Comparison of ENCODE assay signal across 24 cellular contexts in the genomic region with DNA sequence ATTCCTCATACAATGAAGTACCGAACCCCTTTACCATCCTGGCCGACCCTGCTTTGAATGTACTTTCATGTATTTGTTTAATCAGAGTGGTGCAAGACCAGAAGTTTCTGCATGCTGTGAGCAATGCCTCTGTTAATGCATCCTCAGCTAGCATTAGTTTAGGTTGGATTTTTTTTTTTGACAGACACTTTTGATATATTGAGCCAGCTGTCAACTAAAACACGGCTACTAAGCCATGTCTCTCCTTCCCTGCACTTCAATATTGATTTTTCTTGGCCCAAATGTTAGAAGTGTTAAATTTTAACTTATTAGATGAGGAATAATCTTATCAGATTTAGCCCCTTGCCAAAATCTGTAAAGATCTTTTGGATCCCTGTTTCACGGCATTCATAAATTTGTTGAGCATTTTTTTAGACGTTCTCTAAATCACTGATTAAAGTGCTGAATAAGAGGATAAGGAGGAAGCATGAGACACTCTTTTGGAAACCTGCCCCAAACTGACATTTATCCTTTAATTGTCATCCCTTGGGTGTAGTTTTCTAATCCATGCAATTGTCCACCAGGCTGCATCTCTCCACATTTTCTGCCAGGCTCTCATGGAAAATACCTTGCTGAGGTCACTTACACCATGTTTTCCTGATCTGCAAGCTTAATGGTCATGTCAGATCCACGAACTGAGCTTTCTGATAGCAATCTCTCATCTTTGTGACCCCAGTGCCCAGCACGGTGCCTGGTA.
DNase-seq lines count a peak whose midpoint lies in the region; ATAC-seq, FAIRE-seq and TF ChIP-seq lines count a peak whose summit lies in the region.
"Had no signal": no experiment of that assay in that cellular context is flagged by ENCODE, and none has a peak within 500 bp of the region (broad histone marks: within the 10 kb centered on the region; RNA-seq: fewer than 3 reads in every experiment).

No MANE protein-coding gene starts in this region.

- H3K9me3 ChIP-seq in SK-N-SH (no peaks in the 10 kb centered on the region), astrocyte (ENCODE audit: insufficient read depth, low read depth, low read length) (no peaks in the 10 kb centered on the region)
- H3K9me3 ChIP-seq: Peyer's patch, SJSA1 had no signal

- H3K9me2 ChIP-seq in SK-N-SH: no peaks in the 10 kb centered on the region

- CTCF ChIA-PET in SK-N-SH (lab: Yijun Ruan, JAX): interaction anchor here (0.5 to 13.9 kb wide), 5 partner anchors 12 to 532 kb away, joined by 3 to 103 read pairs (median 3); no protein-coding TSS in a partner anchor

- no peaks in the 10 kb centered on the region for H3K9me3 Mint-ChIP-seq in astrocyte (ENCODE audit: unreplicated experiment)
- H3K9me3 Mint-ChIP-seq in neural crest cell: no peaks in the 10 kb centered on the region
- H3K9me3 Mint-ChIP-seq: CD8-positive, alpha-beta T cell had no signal

- no peak for FAIRE-seq in astrocyte (lab: Jason Lieb, UNC)
- FAIRE-seq: G401.6, GM12892, GM18507 had no signal

- no peak overlapping the region for H3K9ac ChIP-seq in SK-N-SH
- H3K9ac ChIP-seq in astrocyte (ENCODE audit: low read length): no peak overlapping the region
- H3K9ac ChIP-seq: KMS-11 had no signal

- no peaks in the 10 kb centered on the region for H3K27me3 Mint-ChIP-seq in astrocyte (ENCODE audit: low read depth, unreplicated experiment)
- peaks cover under 1% of the 10 kb centered on the region for H3K27me3 Mint-ChIP-seq in neural crest cell (ENCODE audit: low read depth)

- H3K79me2 ChIP-seq in SK-N-SH (ENCODE audit: insufficient read depth): no peaks in the 10 kb centered on the region
- no peaks in the 10 kb centered on the region for H3K79me2 ChIP-seq in astrocyte (ENCODE audit: insufficient read depth, low read length)

- 40% methylated on average over 7 of the region's 7 CpGs for WGBS in SK-N-SH (ENCODE audit: low lambda C conversion rate)

- H4K20me1 ChIP-seq in SK-N-SH (ENCODE audit: insufficient read depth): no peaks in the 10 kb centered on the region
- no peaks in the 10 kb centered on the region for H4K20me1 ChIP-seq in astrocyte (ENCODE audit: insufficient read depth, low read length)

- no peak overlapping the region for H3K4me3 ChIP-seq in SK-N-SH (ENCODE audit: low read depth in 2 of 2, low read length in 1 of 2)
- no peak overlapping the region for H3K4me3 ChIP-seq in astrocyte (ENCODE audit: insufficient read depth, low read depth, low read length)
- H3K4me3 ChIP-seq: Peyer's patch, SJSA1 had no signal

- TF ChIP-seq CTCF in SK-N-SH (IDR thresholded peaks at IDR 0.05) (no peak), astrocyte (IDR thresholded peaks at IDR 0.05; ENCODE audit: insufficient read depth, low read depth, low read length) (no peak), neural crest cell (conservative IDR thresholded peaks at IDR 0.05) (no peak)

- no peak for TF ChIP-seq EP300 in SK-N-SH (IDR thresholded peaks at IDR 0.05; ENCODE audit: borderline replicate concordance in 1 of 2, low read depth in 1 of 2, low read length in 1 of 2)

- H3K4me3 Mint-ChIP-seq in astrocyte (ENCODE audit: unreplicated experiment) (peak overlapping the region; percentile 35), neural crest cell (no peak overlapping the region)
- H3K4me3 Mint-ChIP-seq: CD8-positive, alpha-beta T cell had no signal

- H3K27ac Mint-ChIP-seq in astrocyte (ENCODE audit: unreplicated experiment): no peak overlapping the region
- peak overlapping the region; percentile 68 for H3K27ac Mint-ChIP-seq in neural crest cell (ENCODE audit: unreplicated experiment)
- H3K27ac Mint-ChIP-seq: CD8-positive, alpha-beta T cell had no signal

- peaks cover 46% of the 10 kb centered on the region for H3K36me3 Mint-ChIP-seq in astrocyte (ENCODE audit: low read depth, unreplicated experiment)
- peaks cover 7% of the 10 kb centered on the region for H3K36me3 Mint-ChIP-seq in neural crest cell (ENCODE audit: low read depth)
- H3K36me3 Mint-ChIP-seq: CD8-positive, alpha-beta T cell had no signal

- H3K36me3 ChIP-seq in SK-N-SH (replicated peaks in 1 of 2; ENCODE audit: control insufficient read depth in 1 of 2, insufficient read depth in 2 of 2, low read length in 1 of 2) (no peaks in the 10 kb centered on the region), astrocyte (ENCODE audit: insufficient read depth, low read length) (no peaks in the 10 kb centered on the region)
- H3K36me3 ChIP-seq: Peyer's patch, SJSA1 had no signal

- no peaks in the 10 kb centered on the region for H3F3A ChIP-seq in SK-N-SH (replicated peaks; ENCODE audit: insufficient read depth)

- no peak overlapping the region for H2AFZ ChIP-seq in SK-N-SH (ENCODE audit: low read depth)
- H2AFZ ChIP-seq in astrocyte (ENCODE audit: low read depth, low read length): no peak overlapping the region

- H3K4me1 ChIP-seq in SK-N-SH (ENCODE audit: control insufficient read depth in 1 of 2, insufficient read depth in 2 of 2, low read depth in 1 of 2, low read length in 1 of 2) (peaks cover 6% of the 10 kb centered on the region in 2 experiments; a peak in 1 of 4 replicates), astrocyte (ENCODE audit: insufficient read depth, low read length) (peaks cover 15% of the 10 kb centered on the region)
- H3K4me1 ChIP-seq: Peyer's patch, SJSA1 had no signal

- POLR2A ChIA-PET in SK-N-SH (lab: Yijun Ruan, JAX): no interaction called here

- H3K4me1 Mint-ChIP-seq in astrocyte (ENCODE audit: low read depth, unreplicated experiment) (peaks cover 18% of the 10 kb centered on the region), neural crest cell (peaks cover 5% of the 10 kb centered on the region)

- H3K4me2 ChIP-seq in SK-N-SH (no peak overlapping the region), astrocyte (ENCODE audit: low read length) (no peak overlapping the region)
- H3K4me2 ChIP-seq: KMS-11 had no signal

- H3K27ac ChIP-seq in SK-N-SH (ENCODE audit: low read depth in 2 of 2, low read length in 1 of 2) (no peak overlapping the region), astrocyte (ENCODE audit: low read depth, low read length) (no peak overlapping the region)
- H3K27ac ChIP-seq: KMS-11, Peyer's patch, SJSA1 had no signal

- ATAC-seq in SK-N-SH treated with all-trans-retinoic acid at 6 μM for 48 hours: no peak
- ATAC-seq in GM18498 (IDR thresholded peaks at IDR 0.05; ENCODE audit: unreplicated experiment): no peak
- ATAC-seq: CD8-positive, alpha-beta T cell had no signal

- DNase-seq in SK-N-SH (no peak), NCI-H524 treated with DMSO at 0.1 percent for 48 hours (lab: John Stamatoyannopoulos, UW) (peak; percentile 49), astrocyte (ENCODE audit: low read depth) (no peak), neural crest cell (ENCODE audit: low read depth, low spot score) (no peak), activated gamma-delta T cell (lab: John Stamatoyannopoulos, UW) (no peak)
- DNase-seq in activated CD8-positive, alpha-beta memory T cell treated with anti-CD3 and anti-CD28 coated beads, Interleukin-2, amount 50 U/mL, for 4 hours: no peak
- DNase-seq: 8988T; AML-193; C1 segment of cervical spinal cord; CD8-positive, alpha-beta T cell; GOT3; NCI-H1105; NCI-H1694; NCI-H2081; NCI-H446; NCI-H748 treated with DMSO at 0.1 percent for 48 hours; Peyer's patch had no signal

- H3K27me3 ChIP-seq in SK-N-SH (ENCODE audit: insufficient read depth) (no peaks in the 10 kb centered on the region), astrocyte (ENCODE audit: insufficient read depth, low read length) (no peaks in the 10 kb centered on the region)
- H3K27me3 ChIP-seq: Peyer's patch, SJSA1 had no signal

- TF ChIP-seq RAD21 in SK-N-SH (IDR thresholded peaks at IDR 0.05; ENCODE audit: low read length): no peak

TF ChIP-seq in SK-N-SH treated with all-trans-retinoic acid at 6 μM for 48 hours, 23 proteins besides CTCF, POLR2A, EP300 and RAD21:
- peak; percentile 62; the same call in 1 of the 2 replicates for TF ChIP-seq ZNF70 (CRISPR knock-in tag; IDR thresholded peaks at IDR 0.05)
- TF ChIP-seq POU6F1 (CRISPR knock-in tag; IDR thresholded peaks at IDR 0.05; ENCODE audit: borderline replicate concordance, low read depth): no peak

TF ChIP-seq in SK-N-SH, 30 proteins besides CTCF, POLR2A, EP300 and RAD21 (continues in another document):
- TF ChIP-seq ELF1 (IDR thresholded peaks at IDR 0.05) (no peak), ZBTB33 (IDR thresholded peaks at IDR 0.05; ENCODE audit: borderline replicate concordance, low read depth) (no peak), SMC3 (IDR thresholded peaks at IDR 0.05; ENCODE audit: low read depth, low read length) (no peak), SIN3A (IDR thresholded peaks at IDR 0.05; ENCODE audit: borderline replicate concordance, low read depth, low read length) (no peak), RFX5 (IDR thresholded peaks at IDR 0.05; ENCODE audit: low read length) (no peak), MAX (IDR thresholded peaks at IDR 0.05; ENCODE audit: low read depth) (no peak), EZH2phosphoT487 (IDR thresholded peaks at IDR 0.05; ENCODE audit: borderline replicate concordance, low read depth) (no peak), MXI1 (IDR thresholded peaks at IDR 0.05; ENCODE audit: low read depth, low read length) (no peak), FOSL2 (IDR thresholded peaks at IDR 0.05; ENCODE audit: borderline replicate concordance, low read depth) (no peak), NRF1 (IDR thresholded peaks at IDR 0.05; ENCODE audit: low read depth, low read length) (no peak), TCF12 (IDR thresholded peaks at IDR 0.05) (no peak)
